ENCODE assay signal across 1 cellular context in the genomic region with DNA sequence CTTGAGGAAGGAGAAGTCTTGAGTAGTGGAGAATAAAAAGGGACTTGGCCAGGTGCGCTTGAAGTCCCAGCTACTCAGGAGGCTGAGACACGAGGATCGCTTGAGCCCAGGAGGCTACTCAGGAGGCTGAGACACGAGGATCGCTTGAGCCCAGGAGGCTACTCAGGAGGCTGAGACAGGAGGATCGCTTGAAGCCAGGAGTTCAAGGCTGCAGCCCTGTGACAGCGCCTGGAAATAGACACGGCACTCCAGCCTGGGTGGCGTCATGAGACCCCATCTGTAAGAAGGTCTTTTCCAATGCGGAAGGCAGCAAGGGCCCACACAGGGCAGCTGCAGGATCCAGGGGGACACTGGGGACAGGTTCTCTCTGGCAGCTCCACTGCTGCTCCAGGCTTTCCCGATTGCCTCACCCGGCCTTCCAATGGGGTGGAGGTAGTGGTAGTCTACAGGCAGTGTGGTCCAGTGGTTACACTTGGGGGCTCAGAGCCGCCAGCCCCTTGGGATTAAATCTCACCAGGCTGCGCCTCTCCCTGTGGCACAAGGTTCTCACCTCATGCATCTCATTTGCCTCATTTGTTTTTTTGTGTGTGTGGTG.
TF ChIP-seq lines count a peak whose summit lies in the region.

No MANE protein-coding gene starts in this region.

TF ChIP-seq in HepG2, 621 proteins besides CTCF, POLR2A, EP300 and RAD21 (continued from another document and continues in another):
- no peak for TF ChIP-seq ZNF318 (CRISPR knock-in tag; IDR thresholded peaks at IDR 0.05)
- no peak for TF ChIP-seq MAFG (CRISPR knock-in tag; IDR thresholded peaks at IDR 0.05)
- TF ChIP-seq KMT2B (CRISPR knock-in tag; IDR thresholded peaks at IDR 0.05): no peak
- TF ChIP-seq, protein P1, sequence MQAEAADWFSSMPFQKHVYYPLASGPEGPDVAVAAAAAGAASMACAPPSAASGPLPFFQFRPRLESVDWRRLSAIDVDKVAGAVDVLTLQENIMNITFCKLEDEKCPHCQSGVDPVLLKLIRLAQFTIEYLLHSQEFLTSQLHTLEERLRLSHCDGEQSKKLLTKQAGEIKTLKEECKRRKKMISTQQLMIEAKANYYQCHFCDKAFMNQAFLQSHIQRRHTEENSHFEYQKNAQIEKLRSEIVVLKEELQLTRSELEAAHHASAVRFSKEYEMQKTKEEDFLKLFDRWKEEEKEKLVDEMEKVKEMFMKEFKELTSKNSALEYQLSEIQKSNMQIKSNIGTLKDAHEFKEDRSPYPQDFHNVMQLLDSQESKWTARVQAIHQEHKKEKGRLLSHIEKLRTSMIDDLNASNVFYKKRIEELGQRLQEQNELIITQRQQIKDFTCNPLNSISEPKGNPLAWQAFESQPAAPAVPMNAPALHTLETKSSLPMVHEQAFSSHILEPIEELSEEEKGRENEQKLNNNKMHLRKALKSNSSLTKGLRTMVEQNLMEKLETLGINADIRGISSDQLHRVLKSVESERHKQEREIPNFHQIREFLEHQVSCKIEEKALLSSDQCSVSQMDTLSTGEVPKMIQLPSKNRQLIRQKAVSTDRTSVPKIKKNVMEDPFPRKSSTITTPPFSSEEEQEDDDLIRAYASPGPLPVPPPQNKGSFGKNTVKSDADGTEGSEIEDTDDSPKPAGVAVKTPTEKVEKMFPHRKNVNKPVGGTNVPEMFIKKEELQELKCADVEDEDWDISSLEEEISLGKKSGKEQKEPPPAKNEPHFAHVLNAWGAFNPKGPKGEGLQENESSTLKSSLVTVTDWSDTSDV (CRISPR knock-in tag; IDR thresholded peaks at IDR 0.05): no peak
- no peak for TF ChIP-seq ZNF83 (CRISPR knock-in tag; IDR thresholded peaks at IDR 0.05; ENCODE audit: borderline replicate concordance)
- TF ChIP-seq RCOR2 (CRISPR knock-in tag; IDR thresholded peaks at IDR 0.05): 0 out of 2 replicates have a peak, but pooled peaks have one; percentile 45
- TF ChIP-seq ZNF691 (CRISPR knock-in tag; IDR thresholded peaks at IDR 0.05; ENCODE audit: borderline replicate concordance, low read depth): no peak
- peak; percentile 55; the same call in 1 of the 2 replicates for TF ChIP-seq KDM1A (CRISPR knock-in tag; IDR thresholded peaks at IDR 0.05)
- TF ChIP-seq, protein P2, sequence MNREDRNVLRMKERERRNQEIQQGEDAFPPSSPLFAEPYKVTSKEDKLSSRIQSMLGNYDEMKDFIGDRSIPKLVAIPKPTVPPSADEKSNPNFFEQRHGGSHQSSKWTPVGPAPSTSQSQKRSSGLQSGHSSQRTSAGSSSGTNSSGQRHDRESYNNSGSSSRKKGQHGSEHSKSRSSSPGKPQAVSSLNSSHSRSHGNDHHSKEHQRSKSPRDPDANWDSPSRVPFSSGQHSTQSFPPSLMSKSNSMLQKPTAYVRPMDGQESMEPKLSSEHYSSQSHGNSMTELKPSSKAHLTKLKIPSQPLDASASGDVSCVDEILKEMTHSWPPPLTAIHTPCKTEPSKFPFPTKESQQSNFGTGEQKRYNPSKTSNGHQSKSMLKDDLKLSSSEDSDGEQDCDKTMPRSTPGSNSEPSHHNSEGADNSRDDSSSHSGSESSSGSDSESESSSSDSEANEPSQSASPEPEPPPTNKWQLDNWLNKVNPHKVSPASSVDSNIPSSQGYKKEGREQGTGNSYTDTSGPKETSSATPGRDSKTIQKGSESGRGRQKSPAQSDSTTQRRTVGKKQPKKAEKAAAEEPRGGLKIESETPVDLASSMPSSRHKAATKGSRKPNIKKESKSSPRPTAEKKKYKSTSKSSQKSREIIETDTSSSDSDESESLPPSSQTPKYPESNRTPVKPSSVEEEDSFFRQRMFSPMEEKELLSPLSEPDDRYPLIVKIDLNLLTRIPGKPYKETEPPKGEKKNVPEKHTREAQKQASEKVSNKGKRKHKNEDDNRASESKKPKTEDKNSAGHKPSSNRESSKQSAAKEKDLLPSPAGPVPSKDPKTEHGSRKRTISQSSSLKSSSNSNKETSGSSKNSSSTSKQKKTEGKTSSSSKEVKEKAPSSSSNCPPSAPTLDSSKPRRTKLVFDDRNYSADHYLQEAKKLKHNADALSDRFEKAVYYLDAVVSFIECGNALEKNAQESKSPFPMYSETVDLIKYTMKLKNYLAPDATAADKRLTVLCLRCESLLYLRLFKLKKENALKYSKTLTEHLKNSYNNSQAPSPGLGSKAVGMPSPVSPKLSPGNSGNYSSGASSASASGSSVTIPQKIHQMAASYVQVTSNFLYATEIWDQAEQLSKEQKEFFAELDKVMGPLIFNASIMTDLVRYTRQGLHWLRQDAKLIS (CRISPR knock-in tag; IDR thresholded peaks at IDR 0.05): no peak
- no peak for TF ChIP-seq PRPF4 (IDR thresholded peaks at IDR 0.05; ENCODE audit: low read depth, low read length, poor library complexity, severe bottlenecking)
- TF ChIP-seq ZMYM3 (CRISPR knock-in tag; IDR thresholded peaks at IDR 0.05): peak; percentile 94
- no peak for TF ChIP-seq CAMTA2 (CRISPR knock-in tag; IDR thresholded peaks at IDR 0.05; ENCODE audit: borderline replicate concordance)
- TF ChIP-seq ELF3 (CRISPR knock-in tag; IDR thresholded peaks at IDR 0.05): no peak
- TF ChIP-seq ZNF501 (CRISPR knock-in tag; IDR thresholded peaks at IDR 0.05): no peak
- no peak for TF ChIP-seq FLYWCH1 (CRISPR knock-in tag; IDR thresholded peaks at IDR 0.05)
- peak; percentile 56; the same call in 1 of the 2 replicates for TF ChIP-seq RBFOX2 (IDR thresholded peaks at IDR 0.05; ENCODE audit: low read depth, low read length)
- TF ChIP-seq, protein P3, sequence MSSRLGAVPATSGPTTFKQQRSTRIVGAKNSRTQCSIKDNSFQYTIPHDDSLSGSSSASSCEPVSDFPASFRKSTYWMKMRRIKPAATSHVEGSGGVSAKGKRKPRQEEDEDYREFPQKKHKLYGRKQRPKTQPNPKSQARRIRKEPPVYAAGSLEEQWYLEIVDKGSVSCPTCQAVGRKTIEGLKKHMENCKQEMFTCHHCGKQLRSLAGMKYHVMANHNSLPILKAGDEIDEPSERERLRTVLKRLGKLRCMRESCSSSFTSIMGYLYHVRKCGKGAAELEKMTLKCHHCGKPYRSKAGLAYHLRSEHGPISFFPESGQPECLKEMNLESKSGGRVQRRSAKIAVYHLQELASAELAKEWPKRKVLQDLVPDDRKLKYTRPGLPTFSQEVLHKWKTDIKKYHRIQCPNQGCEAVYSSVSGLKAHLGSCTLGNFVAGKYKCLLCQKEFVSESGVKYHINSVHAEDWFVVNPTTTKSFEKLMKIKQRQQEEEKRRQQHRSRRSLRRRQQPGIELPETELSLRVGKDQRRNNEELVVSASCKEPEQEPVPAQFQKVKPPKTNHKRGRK (CRISPR knock-in tag; IDR thresholded peaks at IDR 0.05): no peak
- TF ChIP-seq ZNF589 (CRISPR knock-in tag; conservative IDR thresholded peaks at IDR 0.05): no peak
- TF ChIP-seq CBX1 (IDR thresholded peaks at IDR 0.05; ENCODE audit: low read depth): peak; percentile 30
- TF ChIP-seq RARG (CRISPR knock-in tag; IDR thresholded peaks at IDR 0.05; ENCODE audit: low read depth): no peak
- peak; percentile 34; the same call in 1 of the 2 replicates for TF ChIP-seq ZNF772 (CRISPR knock-in tag; IDR thresholded peaks at IDR 0.05)
- TF ChIP-seq HDAC6 (IDR thresholded peaks at IDR 0.05; ENCODE audit: low read depth, low read length): no peak
- TF ChIP-seq NR2F2 (IDR thresholded peaks at IDR 0.05; ENCODE audit: borderline replicate concordance, low read depth): no peak
- TF ChIP-seq MAFK (conservative IDR thresholded peaks at IDR 0.05 in 1 of 2, IDR thresholded peaks at IDR 0.05 in 1 of 2; ENCODE audit: low read length in 2 of 2): no peak
- 0 out of 2 replicates have a peak, but pooled peaks have one; percentile 44 for TF ChIP-seq HNRNPL (IDR thresholded peaks at IDR 0.05; ENCODE audit: low read depth, low read length)
- TF ChIP-seq ADNP (CRISPR knock-in tag; IDR thresholded peaks at IDR 0.05): peak; percentile 63
- 0 out of 2 replicates have a peak, but pooled peaks have one; percentile 5 for TF ChIP-seq ZNF430 (CRISPR knock-in tag; IDR thresholded peaks at IDR 0.05)
- 0 out of 2 replicates have a peak, but pooled peaks have one; percentile 68 for TF ChIP-seq ZMYM2 (CRISPR knock-in tag; IDR thresholded peaks at IDR 0.05)
- TF ChIP-seq, protein P4, sequence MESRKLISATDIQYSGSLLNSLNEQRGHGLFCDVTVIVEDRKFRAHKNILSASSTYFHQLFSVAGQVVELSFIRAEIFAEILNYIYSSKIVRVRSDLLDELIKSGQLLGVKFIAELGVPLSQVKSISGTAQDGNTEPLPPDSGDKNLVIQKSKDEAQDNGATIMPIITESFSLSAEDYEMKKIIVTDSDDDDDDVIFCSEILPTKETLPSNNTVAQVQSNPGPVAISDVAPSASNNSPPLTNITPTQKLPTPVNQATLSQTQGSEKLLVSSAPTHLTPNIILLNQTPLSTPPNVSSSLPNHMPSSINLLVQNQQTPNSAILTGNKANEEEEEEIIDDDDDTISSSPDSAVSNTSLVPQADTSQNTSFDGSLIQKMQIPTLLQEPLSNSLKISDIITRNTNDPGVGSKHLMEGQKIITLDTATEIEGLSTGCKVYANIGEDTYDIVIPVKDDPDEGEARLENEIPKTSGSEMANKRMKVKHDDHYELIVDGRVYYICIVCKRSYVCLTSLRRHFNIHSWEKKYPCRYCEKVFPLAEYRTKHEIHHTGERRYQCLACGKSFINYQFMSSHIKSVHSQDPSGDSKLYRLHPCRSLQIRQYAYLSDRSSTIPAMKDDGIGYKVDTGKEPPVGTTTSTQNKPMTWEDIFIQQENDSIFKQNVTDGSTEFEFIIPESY (CRISPR knock-in tag; IDR thresholded peaks at IDR 0.05): peak; percentile 16; the same call in 1 of the 2 replicates
- TF ChIP-seq SIX4 (CRISPR knock-in tag; IDR thresholded peaks at IDR 0.05): 0 out of 2 replicates have a peak, but pooled peaks have one; percentile 6
- TF ChIP-seq CHD4 (IDR thresholded peaks at IDR 0.05; ENCODE audit: borderline replicate concordance, low read length): 0 out of 2 replicates have a peak, but pooled peaks have one; percentile 2
- no peak for TF ChIP-seq GATAD1 (CRISPR knock-in tag; IDR thresholded peaks at IDR 0.05)
- no peak for TF ChIP-seq MED1 (CRISPR knock-in tag; IDR thresholded peaks at IDR 0.05)
- TF ChIP-seq FOXO1 (CRISPR knock-in tag; IDR thresholded peaks at IDR 0.05): no peak
- no peak for TF ChIP-seq PAF1 (CRISPR knock-in tag; IDR thresholded peaks at IDR 0.05)
- TF ChIP-seq NFATC3 (CRISPR knock-in tag; IDR thresholded peaks at IDR 0.05): no peak
- no peak for TF ChIP-seq ZNF276 (CRISPR knock-in tag; IDR thresholded peaks at IDR 0.05; ENCODE audit: low read depth)
